24 cellular contexts compared by ENCODE assay signal in the genomic region with DNA sequence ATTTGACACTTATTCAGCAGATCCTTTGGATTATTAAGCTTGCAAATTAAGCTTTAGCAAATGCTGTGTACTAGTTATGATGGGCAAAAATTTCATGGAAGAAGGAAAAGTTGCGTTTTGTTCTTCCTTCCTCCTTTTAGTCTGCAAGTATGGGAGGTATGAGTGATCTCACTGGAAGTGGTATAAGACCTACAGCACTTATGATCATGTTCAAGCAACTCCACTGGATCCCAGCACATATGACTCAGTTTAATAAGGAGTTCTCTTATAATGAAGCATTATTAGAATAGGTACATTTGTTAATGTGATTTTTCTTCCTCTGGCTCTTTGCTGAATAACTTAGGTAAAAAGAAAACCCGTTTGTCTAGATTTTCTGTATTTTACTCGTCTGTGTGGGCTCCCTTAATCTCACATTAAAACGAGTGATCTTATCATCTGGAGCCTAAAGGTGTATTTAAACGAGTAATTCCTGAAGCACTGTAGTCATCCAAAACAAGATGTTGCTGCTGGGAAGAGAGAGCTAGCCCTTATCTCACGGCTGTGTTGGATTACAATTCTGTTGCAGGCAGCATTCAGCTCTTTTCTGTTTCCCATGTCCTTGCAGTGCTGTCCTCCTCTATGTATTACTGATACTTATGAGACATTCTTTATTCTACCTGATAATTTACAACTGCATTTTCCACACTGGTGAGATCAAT.
DNase-seq lines count a peak whose midpoint lies in the region; ATAC-seq, FAIRE-seq and TF ChIP-seq lines count a peak whose summit lies in the region.
"Had no signal": no experiment of that assay in that cellular context is flagged by ENCODE, and none has a peak within 500 bp of the region (broad histone marks: within the 10 kb centered on the region; RNA-seq: fewer than 3 reads in every experiment).

No MANE protein-coding gene starts in this region.

- POLR2A ChIA-PET in A549 (lab: Yijun Ruan, JAX) = no interaction called here

- H2BK15ac ChIP-seq in mesendoderm (replicated peaks; ENCODE audit: low read depth) = no peak overlapping the region

- H3K4me3 ChIP-seq in A549 = no peak overlapping the region
- no peak overlapping the region for H3K4me3 ChIP-seq in mesendoderm (ENCODE audit: low read length)
- H3K4me3 ChIP-seq: GM23248, MG63 had no signal

- no peak overlapping the region for H3K56ac ChIP-seq in mesendoderm (ENCODE audit: low read length)

- TF ChIP-seq EP300 in A549 (IDR thresholded peaks at IDR 0.05) = no peak

- no peak for TF ChIP-seq CTCF in A549 (IDR thresholded peaks at IDR 0.05)

- H4K5ac ChIP-seq in mesendoderm (ENCODE audit: low read length) = no peak overlapping the region

- no peaks in the 10 kb centered on the region for H3K27me3 ChIP-seq in mesendoderm (ENCODE audit: insufficient read depth, low read length, poor library complexity)
- H3K27me3 ChIP-seq: MG63 had no signal

- no peak overlapping the region for H2BK5ac ChIP-seq in mesendoderm (ENCODE audit: low read length)

- H3K79me2 ChIP-seq in mesendoderm (ENCODE audit: control insufficient read depth, insufficient read depth, low read length) = no peaks in the 10 kb centered on the region

- no peak overlapping the region for H3K23ac ChIP-seq in mesendoderm (ENCODE audit: low read length)

- H4K8ac ChIP-seq in mesendoderm (ENCODE audit: low read depth, low read length) = no peak overlapping the region

- H3K27ac ChIP-seq in A549 (no peak overlapping the region), mesendoderm (ENCODE audit: low read depth, low read length) (no peak overlapping the region)
- H3K27ac ChIP-seq: GM23248 had no signal

- WGBS in A549 (ENCODE audit: missing lambda C conversion rate) = 80% methylated on average over 6 of the region's 6 CpGs
- WGBS in mesendoderm (ENCODE audit: extremely low coverage, insufficient coverage, low lambda C conversion rate) = no CpG with 5 or more reads among the region's 6 CpGs

- CTCF ChIA-PET in A549 (lab: Yijun Ruan, JAX) = interaction anchor here (1.6 kb wide), 1 partner anchor 14 kb away, joined by 4 read pairs; no protein-coding TSS in a partner anchor

- H3K36me3 ChIP-seq in mesendoderm (ENCODE audit: control insufficient read depth, insufficient read depth, low read length) = no peaks in the 10 kb centered on the region
- H3K36me3 ChIP-seq: MG63 had no signal

- H3K79me1 ChIP-seq in mesendoderm (ENCODE audit: low read length) = no peaks in the 10 kb centered on the region

- ATAC-seq in A549 (no peak), HG03460 (IDR thresholded peaks at IDR 0.05; ENCODE audit: unreplicated experiment) (no peak)

- TF ChIP-seq RAD21 in A549 (conservative IDR thresholded peaks at IDR 0.05 in 1 of 2, IDR thresholded peaks at IDR 0.05 in 1 of 2) = no peak

- no peak overlapping the region for H3K18ac ChIP-seq in mesendoderm (ENCODE audit: low read length)

- H3K4ac ChIP-seq in mesendoderm (ENCODE audit: low read depth, low read length) = no peak overlapping the region

- peak; percentile 13 for FAIRE-seq in A549 (lab: Jason Lieb, UNC)
- FAIRE-seq: G401.6 had no signal

- no peak overlapping the region for H3K9ac ChIP-seq in mesendoderm (ENCODE audit: low read length)
- H3K9ac ChIP-seq: GM23248, SK-N-SH had no signal

- H2BK120ac ChIP-seq in mesendoderm (ENCODE audit: low read depth, low read length) = no peak overlapping the region

- H3K4me1 ChIP-seq in A549 (0 out of 3 replicates have a peak, but pooled peaks cover 4% of the 10 kb centered on the region), mesendoderm (ENCODE audit: control insufficient read depth, low read depth, low read length) (no peaks in the 10 kb centered on the region)

- no peaks in the 10 kb centered on the region for H3K9me3 ChIP-seq in A549
- H3K9me3 ChIP-seq: MG63, SK-N-SH had no signal

- H3K4me2 ChIP-seq in A549 (no peak overlapping the region), mesendoderm (ENCODE audit: low read length) (no peak overlapping the region)
- H3K4me2 ChIP-seq: SK-N-SH had no signal

- DNase-seq in SIG-M5 treated with dmso at 0.1 percent for 504 hours (lab: John Stamatoyannopoulos, UW; ENCODE audit: unreplicated experiment) (peak; percentile 12), SIG-M5 (lab: John Stamatoyannopoulos, UW) (no peak), A549 (ENCODE audit: low read depth in 1 of 2, low spot score in 1 of 2) (no peak), amniotic epithelial cell (ENCODE audit: low read depth) (peak; percentile 12), mesendoderm (peak; percentile 52), NCI-H524 treated with DMSO at 0.1 percent for 48 hours (lab: John Stamatoyannopoulos, UW) (no peak), CD1c-positive myeloid dendritic cell (ENCODE audit: extremely low spot score) (no peak)
- DNase-seq: 8988T; CD4-positive, CD25-positive, alpha-beta regulatory T cell; DMS53; GM23248; H9; KBM-7; MG63; NCI-H146; NCI-H1930; NCI-H2107; NCI-H446 treated with DMSO at 0.1 percent for 48 hours; NCI-H526 treated with DMSO at 0.1 percent for 48 hours; RPMI8226; SHP77 treated with DMSO at 0.1 percent for 48 hours; SK-N-SH had no signal

- H2AK5ac ChIP-seq in mesendoderm (ENCODE audit: low read length) = no peak overlapping the region

- TF ChIP-seq POLR2A in A549 (IDR thresholded peaks at IDR 0.05; ENCODE audit: low read length) = no peak

TF ChIP-seq in A549, 52 proteins besides CTCF, POLR2A, EP300 and RAD21:
- TF ChIP-seq CHD2 (IDR thresholded peaks at IDR 0.05; ENCODE audit: low read length, partially characterized antibody) = no peak
- TF ChIP-seq BHLHE40 (IDR thresholded peaks at IDR 0.05; ENCODE audit: low read depth, low read length) = no peak
- no peak for TF ChIP-seq NPAS2 (CRISPR knock-in tag; IDR thresholded peaks at IDR 0.05; ENCODE audit: borderline replicate concordance)
- TF ChIP-seq RNF2 (IDR thresholded peaks at IDR 0.05; ENCODE audit: borderline replicate concordance, low read depth) = no peak
- no peak for TF ChIP-seq PHF8 (IDR thresholded peaks at IDR 0.05; ENCODE audit: borderline replicate concordance, low read depth)

Comparison
In these comparisons a context has a peak if more than half of its experiments do, and no peak if none do; other contexts are left out.
1. DNase-seq: peak in SIG-M5 treated with dmso at 0.1 percent for 504 hours (single experiment), amniotic epithelial cell (single experiment) and mesendoderm (single experiment); none in SIG-M5 (single experiment), A549 (0 of 2), NCI-H524 treated with DMSO at 0.1 percent for 48 hours (single experiment) and CD1c-positive myeloid dendritic cell (single experiment).